ENCODE assay signal across 18 cellular contexts in the genomic region with DNA sequence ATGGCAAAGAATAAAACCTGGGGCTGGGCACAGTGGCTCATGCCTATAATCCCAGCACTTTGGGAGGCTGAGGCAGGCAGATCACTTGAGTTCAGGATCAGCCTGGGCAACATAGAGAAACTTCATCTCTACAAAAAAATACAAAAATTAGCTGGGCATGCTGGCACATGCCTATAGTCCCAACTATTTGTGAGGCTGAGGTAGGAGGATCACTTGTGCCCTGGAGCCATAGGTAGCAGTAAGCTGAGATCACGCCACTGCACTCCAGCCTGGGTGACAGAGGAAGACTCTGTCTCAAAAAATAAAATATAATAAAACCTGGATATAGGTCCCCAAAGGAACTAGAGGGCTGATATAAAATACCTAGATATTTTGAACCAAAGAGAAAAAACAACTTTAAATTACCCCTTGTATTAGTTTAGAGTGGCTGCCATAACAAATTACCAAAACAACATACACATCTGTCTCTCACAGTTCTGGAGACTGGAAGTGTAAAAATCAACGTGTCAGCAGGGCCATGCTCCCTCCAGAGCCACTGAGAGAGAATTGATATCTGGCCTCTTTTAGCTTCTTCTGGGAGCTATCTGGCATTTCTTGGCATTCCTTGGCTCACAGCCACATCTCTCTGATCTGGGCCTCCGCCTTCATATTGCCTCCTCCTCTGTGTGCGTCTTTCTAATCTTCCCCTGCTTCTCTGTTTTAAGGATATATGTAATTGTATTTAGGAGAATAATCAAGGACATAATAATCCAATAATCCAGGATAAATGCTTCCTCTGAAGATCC. TPM values are rescaled to one million over a fixed set of nuclear protein-coding genes. Genes with fewer than 3 reads are reported as not detected.
DNase-seq lines count a peak whose midpoint lies in the region; ATAC-seq, FAIRE-seq and TF ChIP-seq lines count a peak whose summit lies in the region.
"Had no signal": no experiment of that assay in that cellular context is flagged by ENCODE, and none has a peak within 500 bp of the region (broad histone marks: within the 10 kb centered on the region; RNA-seq: fewer than 3 reads in every experiment).

No MANE protein-coding gene starts in this region.

- no peak overlapping the region for H3K4me2 ChIP-seq in K562 (ENCODE audit: insufficient read depth, low read length)
- H3K4me2 ChIP-seq in keratinocyte (ENCODE audit: control insufficient read depth, extremely low read depth, insufficient read depth, low read depth, low read length) = peak overlapping the region; percentile 22
- H3K4me2 ChIP-seq: GM23338 had no signal

- peak; percentile 73 for DNase-seq in MCF 10A (ENCODE audit: unreplicated experiment)
- no peak for DNase-seq in breast epithelium (ENCODE audit: low spot score in 2 of 2)
- DNase-seq in K562 (ENCODE audit: extremely low read depth in 1 of 4, low spot score in 3 of 4) = peak in 1 of 4 experiments; percentile 56
- DNase-seq in keratinocyte (ENCODE audit: low read depth, low spot score) = peak; percentile 48
- DNase-seq in DMS79 treated with DMSO at 0.1 percent for 48 hours (lab: John Stamatoyannopoulos, UW) = no peak
- no peak for DNase-seq in left lung
- no peak for DNase-seq in gastrocnemius medialis
- DNase-seq: GDM1, HCEC 1CT, NCI-H1105, NCI-H1694, NCI-H510A, NCI-H748 treated with DMSO at 0.1 percent for 48 hours, SHP77 had no signal

- H3K27ac ChIP-seq in breast epithelium = no peak overlapping the region
- H3K27ac ChIP-seq in K562 (ENCODE audit: extremely low read depth, low read depth, low read length) = no peak overlapping the region
- H3K27ac ChIP-seq in keratinocyte (ENCODE audit: control insufficient read depth, insufficient read depth, low read length) = peak overlapping the region; percentile 44
- H3K27ac ChIP-seq in left lung = no peak overlapping the region
- no peak overlapping the region for H3K27ac ChIP-seq in gastrocnemius medialis
- H3K27ac ChIP-seq: 22Rv1 had no signal

- TF ChIP-seq RAD21 in K562 (CRISPR knock-in tag; conservative IDR thresholded peaks at IDR 0.05 in 1 of 2, IDR thresholded peaks at IDR 0.05 in 1 of 2) = no peak

- no peaks in the 10 kb centered on the region for H3K4me1 Mint-ChIP-seq in MCF 10A (ENCODE audit: insufficient read depth, unreplicated experiment)
- H3K4me1 Mint-ChIP-seq: GM23338 had no signal

- no peak for TF ChIP-seq EP300 in K562 (IDR thresholded peaks at IDR 0.05; ENCODE audit: low read length)

- in situ Hi-C loops in K562 (cut with MboI) (no loop called here), gastrocnemius medialis (cut with MboI; ENCODE audit: low sequenced_read_pairs in 4 of 4) (no loop called here)

- H2AFZ ChIP-seq in K562 (ENCODE audit: low read depth, low read length) = peak overlapping the region; percentile 63
- H2AFZ ChIP-seq in keratinocyte (ENCODE audit: control insufficient read depth, low read length) = peak overlapping the region; percentile 45
- H2AFZ ChIP-seq: GM23338 had no signal

- H3K9me3 ChIP-seq in breast epithelium = no peaks in the 10 kb centered on the region
- no peaks in the 10 kb centered on the region; the same call in 1 of the 2 replicates for H3K9me3 ChIP-seq in K562 (replicated peaks; ENCODE audit: control insufficient read depth, insufficient read depth, low read depth, low read length)
- no peaks in the 10 kb centered on the region for H3K9me3 ChIP-seq in keratinocyte (ENCODE audit: control insufficient read depth, low read depth, low read length)
- H3K9me3 ChIP-seq in left lung = no peaks in the 10 kb centered on the region
- no peaks in the 10 kb centered on the region for H3K9me3 ChIP-seq in gastrocnemius medialis

- dilution Hi-C loops in keratinocyte (cut with MboI; ENCODE audit: extremely low pct_ligation_motif_present, low sequenced_read_pairs) = no loop called here

- CTCF ChIA-PET in MCF 10A (lab: Yijun Ruan, JAX) = interaction anchor here (1.0 kb wide), 1 partner anchor 48 kb away, joined by 3 read pairs; a partner anchor contains a TSS
- CTCF ChIA-PET in K562 (lab: Yijun Ruan, JAX; ENCODE audit: low intra/inter-chr PET ratio) = no interaction called here

- no peaks in the 10 kb centered on the region for H3K36me3 Mint-ChIP-seq in MCF 10A (ENCODE audit: insufficient read depth, unreplicated experiment)

- BruUV-seq in MCF 10A (replicated peaks; lab: Mats Ljungman, UMichigan) (no TSS peak), K562 (replicated peaks; lab: Mats Ljungman, UMichigan) (no TSS peak)

- no peak for TF ChIP-seq CTCF in MCF 10A (IDR thresholded peaks at IDR 0.05; ENCODE audit: unreplicated experiment)
- TF ChIP-seq CTCF in breast epithelium (IDR thresholded peaks at IDR 0.05) = no peak
- no peak for TF ChIP-seq CTCF in K562 (IDR thresholded peaks at IDR 0.05 in 2 of 3, conservative IDR thresholded peaks at IDR 0.05 in 1 of 3; ENCODE audit: insufficient read depth in 2 of 3, low read depth in 1 of 3, low read length in 3 of 3)
- TF ChIP-seq CTCF in keratinocyte (optimal IDR thresholded peaks at IDR 0.05 in 1 of 3, IDR thresholded peaks at IDR 0.05 in 1 of 3, conservative IDR thresholded peaks at IDR 0.05 in 1 of 3; ENCODE audit: extremely low read depth in 1 of 3, insufficient read depth in 2 of 3, low read length in 3 of 3) = no peak
- TF ChIP-seq CTCF in left lung (IDR thresholded peaks at IDR 0.05) = no peak
- TF ChIP-seq CTCF in gastrocnemius medialis (IDR thresholded peaks at IDR 0.05 in 4 of 5, conservative IDR thresholded peaks at IDR 0.05 in 1 of 5) = no peak

- H3K36me3 ChIP-seq in breast epithelium (no peaks in the 10 kb centered on the region), K562 (ENCODE audit: control insufficient read depth, insufficient read depth, low read length) (no peaks in the 10 kb centered on the region), keratinocyte (ENCODE audit: control insufficient read depth in 2 of 2, extremely low read depth in 1 of 2, insufficient read depth in 2 of 2, low read length in 2 of 2) (no peaks in the 10 kb centered on the region), left lung (no peaks in the 10 kb centered on the region), gastrocnemius medialis (no peaks in the 10 kb centered on the region)

- H3K27me3 ChIP-seq in breast epithelium (no peaks in the 10 kb centered on the region), K562 (ENCODE audit: control insufficient read depth in 2 of 2, insufficient read depth in 2 of 2, low read length in 2 of 2) (no peaks in the 10 kb centered on the region), keratinocyte (ENCODE audit: control insufficient read depth, extremely low read depth, insufficient read depth, low read length) (no peaks in the 10 kb centered on the region), left lung (no peaks in the 10 kb centered on the region), gastrocnemius medialis (no peaks in the 10 kb centered on the region)

- peak overlapping the region; percentile 90 for H3K27ac Mint-ChIP-seq in MCF 10A (ENCODE audit: low read depth, unreplicated experiment)
- H3K27ac Mint-ChIP-seq: CD14-positive monocyte, GM23338 had no signal

- POLR2A ChIA-PET in MCF 10A (lab: Yijun Ruan, JAX) (interaction anchor here (0.6 to 1.3 kb wide), 11 partner anchors 10 to 457 kb away, joined by 3 to 10 read pairs (median 3); a partner anchor contains a TSS), K562 (lab: Yijun Ruan, JAX) (interaction anchor here (0.7 kb wide), 1 partner anchor 28 kb away, joined by 4 read pairs; no protein-coding TSS in a partner anchor)

- no peak overlapping the region for H3K4me3 ChIP-seq in breast epithelium
- no peak overlapping the region for H3K4me3 ChIP-seq in K562
- peak overlapping the region in 1 of 3 experiments; percentile 7 for H3K4me3 ChIP-seq in keratinocyte (ENCODE audit: control insufficient read depth in 2 of 3, extremely low read depth in 1 of 3, insufficient read depth in 2 of 3, low read depth in 1 of 3, low read length in 3 of 3)
- H3K4me3 ChIP-seq in left lung = no peak overlapping the region
- no peak overlapping the region for H3K4me3 ChIP-seq in gastrocnemius medialis
- H3K4me3 ChIP-seq: GM23338 had no signal

- no peaks in the 10 kb centered on the region for H3K9me3 Mint-ChIP-seq in MCF 10A (ENCODE audit: unreplicated experiment)
- H3K9me3 Mint-ChIP-seq: GM23338 had no signal

- intact Hi-C loops in MCF 10A (cut with micrococcal nuclease) (no loop called here), breast epithelium (cut with DNase I; ENCODE audit: low total_unique reads) (no loop called here), K562 (cut with micrococcal nuclease) (loop anchor here (5.0 kb wide), 1 partner anchor 60 kb away; no protein-coding TSS in a partner anchor), left lung (cut with DNase I) (no loop called here), gastrocnemius medialis (cut with DNase I; ENCODE audit: low total_unique reads) (no loop called here)

- WGBS in K562 (ENCODE audit: insufficient coverage, low coverage, missing lambda C conversion rate) = 7% methylated on average over 3 of the region's 4 CpGs

- ATAC-seq in K562 = peak; percentile 63
- no peak for ATAC-seq in left lung
- no peak for ATAC-seq in gastrocnemius medialis
- no peak for ATAC-seq in GM18870 (IDR thresholded peaks at IDR 0.05; ENCODE audit: unreplicated experiment)
- ATAC-seq: GM23338 had no signal

- no peaks in the 10 kb centered on the region for H3K27me3 Mint-ChIP-seq in MCF 10A (ENCODE audit: insufficient read depth, unreplicated experiment)

- FAIRE-seq in K562 (lab: Jason Lieb, UNC) (peak; percentile 74), keratinocyte (lab: Jason Lieb, UNC) (no peak)

- H3K79me2 ChIP-seq in K562 (ENCODE audit: control insufficient read depth, insufficient read depth, low read length) (no peaks in the 10 kb centered on the region), keratinocyte (ENCODE audit: control insufficient read depth, insufficient read depth, low read length) (no peaks in the 10 kb centered on the region)

- no peaks in the 10 kb centered on the region for H3K4me1 ChIP-seq in breast epithelium
- peaks cover 0 to 2% of the 10 kb centered on the region in 2 experiments; a peak in 1 of 5 replicates for H3K4me1 ChIP-seq in K562 (replicated peaks in 1 of 2; ENCODE audit: control insufficient read depth in 2 of 2, insufficient read depth in 2 of 2, low read length in 2 of 2)
- H3K4me1 ChIP-seq in keratinocyte (ENCODE audit: control insufficient read depth, extremely low read depth, insufficient read depth, low read length) = peaks cover 12% of the 10 kb centered on the region
- H3K4me1 ChIP-seq in left lung = no peaks in the 10 kb centered on the region
- no peaks in the 10 kb centered on the region for H3K4me1 ChIP-seq in gastrocnemius medialis

- no peak overlapping the region for H3K4me3 Mint-ChIP-seq in MCF 10A (ENCODE audit: unreplicated experiment)
- H3K4me3 Mint-ChIP-seq: CD14-positive monocyte, GM23338 had no signal

- H4K20me1 ChIP-seq in K562 (replicated peaks; ENCODE audit: control insufficient read depth, insufficient read depth, low read length) = no peaks in the 10 kb centered on the region
- no peaks in the 10 kb centered on the region for H4K20me1 ChIP-seq in keratinocyte (ENCODE audit: control insufficient read depth, extremely low read depth, insufficient read depth, low read length)

- no peak overlapping the region for H3K9ac ChIP-seq in K562 (ENCODE audit: insufficient read depth in 1 of 2, low read depth in 2 of 2, low read length in 2 of 2)
- H3K9ac ChIP-seq in keratinocyte (ENCODE audit: control insufficient read depth, extremely low read depth, insufficient read depth, low read length) = no peak overlapping the region

- H3K9me1 ChIP-seq in K562 (ENCODE audit: control insufficient read depth, insufficient read depth, low read length) (no peaks in the 10 kb centered on the region), keratinocyte (ENCODE audit: control insufficient read depth, extremely low read depth, insufficient read depth, low read length) (no peaks in the 10 kb centered on the region)

- TF ChIP-seq POLR2A in breast epithelium (IDR thresholded peaks at IDR 0.05) (no peak), K562 (conservative IDR thresholded peaks at IDR 0.05) (no peak), gastrocnemius medialis (IDR thresholded peaks at IDR 0.05) (no peak)

RNA-seq across cellular contexts. Expression of a gene that starts 47.9 kb away (rescaled TPM):
- total RNA-seq in MCF 10A (2022) (29.4 and 33.1 TPM in 2 replicates), breast epithelium (10 to 100 TPM; 45.4 to 81.2 (median 48.8) TPM), K562 (2014; rRNA removed) (9.7 and 11.0 TPM in 2 replicates), K562 (2014; rRNA removed; fragmentation: Illumina TruSeq; extraction: Trizol) (21.1 and 22.2 TPM in 2 replicates), K562 (2015; rRNA removed; fragmentation: Illumina TruSeq; extraction: Trizol) (19.6 and 19.9 TPM in 2 replicates), K562 (2021) (27.1 and 28.0 TPM in 2 replicates), left lung (10 to 100 TPM; 78.7 to 84.8 TPM), gastrocnemius medialis (10 to 100 TPM; 15.9 to 42.2 (median 30.7) TPM)
- 14.3 and 114 TPM in 2 replicates for total RNA-seq in K562 (2011; cell fraction: chromatin; rRNA removed; ENCODE audit: low replicate concordance)
- total RNA-seq in K562 (2011; cell fraction: nucleolus; rRNA removed) = 6.0 and 11.7 TPM in 2 replicates
- 26.8 and 42.1 TPM in 2 replicates for total RNA-seq in K562 (2011; cell fraction: nucleoplasm; rRNA removed)
- polyA plus RNA-seq in K562 (2011; rRNA removed) (4.2 and 8.4 TPM in 2 replicates), K562 (2014; fragmentation: Illumina TruSeq; extraction: Trizol) (11.7 and 13.7 TPM in 2 replicates), K562 (2014; fragmentation: Nextera tagmentation; extraction: Ambion mirVana) (1 to 10 TPM; 2.8 to 3.5 TPM), K562 (2014; rRNA removed) (6.0 and 7.0 TPM in 2 replicates), keratinocyte (9.6 to 16.3 TPM (median 9.8 TPM) in 3 replicates)
- polyA plus RNA-seq in K562 (2011; cell fraction: cytosol; rRNA removed) = 4.6 and 6.6 TPM in 2 replicates
- polyA plus RNA-seq in K562 (2011; cell fraction: nucleus; rRNA removed) = 11.4 and 12.4 TPM in 2 replicates
- 7.3 and 12.0 TPM in 2 replicates for polyA plus RNA-seq in K562 (2012)
- polyA minus RNA-seq in K562 (2011; rRNA and poly(A)+ RNA removed) = 22.9 and 34.8 TPM in 2 replicates
- polyA minus RNA-seq in K562 (2011; cell fraction: cytosol; rRNA and poly(A)+ RNA removed) = 14.7 and 15.1 TPM in 2 replicates
- polyA minus RNA-seq in K562 (2011; cell fraction: nucleus; rRNA and poly(A)+ RNA removed) = 13.7 and 25.0 TPM in 2 replicates
- polyA plus RNA-seq in keratinocyte (2011; ENCODE audit: low read depth) = 139 TPM
- polyA plus RNA-seq in keratinocyte (2011; cell fraction: cytosol; rRNA removed) = 7.3 and 12.5 TPM in 2 replicates
- polyA plus RNA-seq in keratinocyte (2011; cell fraction: nucleus; rRNA removed) = 27.7 and 35.2 TPM in 2 replicates
- polyA plus RNA-seq in keratinocyte (2012; ENCODE audit: low replicate concordance) = 11.1 and 13.1 TPM in 2 replicates
- polyA minus RNA-seq in keratinocyte = 33.2 to 44.1 TPM (median 37.8 TPM) in 3 replicates
- 24.2 TPM for polyA minus RNA-seq in keratinocyte (2011; cell fraction: cytosol; rRNA and poly(A)+ RNA removed)
- 29.8 and 68.6 TPM in 2 replicates for polyA minus RNA-seq in keratinocyte (2011; cell fraction: nucleus; rRNA and poly(A)+ RNA removed)

Comparison
In these comparisons a context has a peak if more than half of its experiments do, and no peak if none do; other contexts are left out.
1. DNase-seq: peak in MCF 10A (single experiment) and keratinocyte (single experiment); none in breast epithelium (0 of 2), DMS79 treated with DMSO at 0.1 percent for 48 hours (single experiment), left lung (0 of 2) and gastrocnemius medialis (0 of 2).